1 cellular context compared by ENCODE assay signal in the genomic region with DNA sequence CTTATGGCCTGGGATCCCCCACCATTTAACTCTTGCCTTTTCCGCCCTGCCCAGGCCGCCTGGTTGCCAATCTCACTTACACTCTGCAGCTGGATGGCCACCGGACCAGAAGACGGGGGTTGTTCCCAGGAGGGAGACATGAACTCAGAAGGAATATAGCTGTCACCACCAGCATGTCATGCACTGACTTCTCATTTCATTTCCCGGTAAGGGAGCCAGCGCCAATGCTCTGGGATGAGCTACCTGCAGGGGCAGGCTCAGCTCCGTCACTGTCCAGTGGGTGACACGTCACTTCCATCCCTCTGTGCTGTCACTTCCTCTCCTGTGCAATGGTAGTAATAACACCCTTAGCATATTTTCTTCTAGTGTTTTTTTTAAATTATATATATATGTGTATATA.
A peak's percentile ranks its signal among the peaks of the same experiment; 100 is the strongest.
TF ChIP-seq lines count a peak whose summit lies in the region.

No MANE protein-coding gene starts in this region.

TF ChIP-seq in HepG2, 621 proteins besides CTCF, POLR2A, EP300 and RAD21 (continues in another document):
- TF ChIP-seq GABPA (IDR thresholded peaks at IDR 0.05; ENCODE audit: low read depth, low read length) (peak; percentile 17; the same call in 1 of the 2 replicates), GABPA (CRISPR knock-in tag; IDR thresholded peaks at IDR 0.05; ENCODE audit: low read depth) (peak; percentile 38; the same call in 1 of the 2 replicates), CREM (IDR thresholded peaks at IDR 0.05) (peak; percentile 43; the same call in 1 of the 2 replicates), CREM (CRISPR knock-in tag; IDR thresholded peaks at IDR 0.05) (no peak), ZNF589 (CRISPR knock-in tag; conservative IDR thresholded peaks at IDR 0.05) (0 out of 2 replicates have a peak, but pooled peaks have one; percentile 24), ATAD3A (CRISPR knock-in tag; IDR thresholded peaks at IDR 0.05) (no peak), SRF (IDR thresholded peaks at IDR 0.05; ENCODE audit: low read depth, low read length) (no peak), ZBTB7A (CRISPR knock-in tag; IDR thresholded peaks at IDR 0.05) (no peak), SALL2 (CRISPR knock-in tag; IDR thresholded peaks at IDR 0.05) (no peak), CREB1 (IDR thresholded peaks at IDR 0.05) (peak; percentile 74), CREB1 (CRISPR knock-in tag; IDR thresholded peaks at IDR 0.05) (peak; percentile 91), HNF4A (CRISPR knock-in tag; IDR thresholded peaks at IDR 0.05) (no peak), BRCA1 (CRISPR knock-in tag; IDR thresholded peaks at IDR 0.05) (no peak), POLR2G (IDR thresholded peaks at IDR 0.05; ENCODE audit: low read depth, low read length) (0 out of 2 replicates have a peak, but pooled peaks have one; percentile 34), ZNF891 (CRISPR knock-in tag; IDR thresholded peaks at IDR 0.05) (no peak), HDAC2 (CRISPR knock-in tag; IDR thresholded peaks at IDR 0.05) (no peak), ZSCAN21 (CRISPR knock-in tag; IDR thresholded peaks at IDR 0.05; ENCODE audit: borderline replicate concordance) (no peak), ZSCAN31 (CRISPR knock-in tag; IDR thresholded peaks at IDR 0.05; ENCODE audit: low read depth) (no peak), MAFG (CRISPR knock-in tag; IDR thresholded peaks at IDR 0.05) (no peak)
- TF ChIP-seq, protein P1, sequence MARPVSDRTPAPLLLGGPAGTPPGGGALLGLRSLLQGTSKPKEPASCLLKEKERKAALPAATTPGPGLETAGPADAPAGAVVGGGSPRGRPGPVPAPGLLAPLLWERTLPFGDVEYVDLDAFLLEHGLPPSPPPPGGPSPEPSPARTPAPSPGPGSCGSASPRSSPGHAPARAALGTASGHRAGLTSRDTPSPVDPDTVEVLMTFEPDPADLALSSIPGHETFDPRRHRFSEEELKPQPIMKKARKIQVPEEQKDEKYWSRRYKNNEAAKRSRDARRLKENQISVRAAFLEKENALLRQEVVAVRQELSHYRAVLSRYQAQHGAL (CRISPR knock-in tag; IDR thresholded peaks at IDR 0.05; ENCODE audit: not compliant biosample characterization) = no peak
- TF ChIP-seq, protein P2, sequence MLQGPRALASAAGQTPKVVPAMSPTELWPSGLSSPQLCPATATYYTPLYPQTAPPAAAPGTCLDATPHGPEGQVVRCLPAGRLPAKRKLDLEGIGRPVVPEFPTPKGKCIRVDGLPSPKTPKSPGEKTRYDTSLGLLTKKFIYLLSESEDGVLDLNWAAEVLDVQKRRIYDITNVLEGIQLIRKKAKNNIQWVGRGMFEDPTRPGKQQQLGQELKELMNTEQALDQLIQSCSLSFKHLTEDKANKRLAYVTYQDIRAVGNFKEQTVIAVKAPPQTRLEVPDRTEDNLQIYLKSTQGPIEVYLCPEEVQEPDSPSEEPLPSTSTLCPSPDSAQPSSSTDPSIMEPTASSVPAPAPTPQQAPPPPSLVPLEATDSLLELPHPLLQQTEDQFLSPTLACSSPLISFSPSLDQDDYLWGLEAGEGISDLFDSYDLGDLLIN (CRISPR knock-in tag; IDR thresholded peaks at IDR 0.05; ENCODE audit: borderline replicate concordance) = no peak
- TF ChIP-seq, protein P3, sequence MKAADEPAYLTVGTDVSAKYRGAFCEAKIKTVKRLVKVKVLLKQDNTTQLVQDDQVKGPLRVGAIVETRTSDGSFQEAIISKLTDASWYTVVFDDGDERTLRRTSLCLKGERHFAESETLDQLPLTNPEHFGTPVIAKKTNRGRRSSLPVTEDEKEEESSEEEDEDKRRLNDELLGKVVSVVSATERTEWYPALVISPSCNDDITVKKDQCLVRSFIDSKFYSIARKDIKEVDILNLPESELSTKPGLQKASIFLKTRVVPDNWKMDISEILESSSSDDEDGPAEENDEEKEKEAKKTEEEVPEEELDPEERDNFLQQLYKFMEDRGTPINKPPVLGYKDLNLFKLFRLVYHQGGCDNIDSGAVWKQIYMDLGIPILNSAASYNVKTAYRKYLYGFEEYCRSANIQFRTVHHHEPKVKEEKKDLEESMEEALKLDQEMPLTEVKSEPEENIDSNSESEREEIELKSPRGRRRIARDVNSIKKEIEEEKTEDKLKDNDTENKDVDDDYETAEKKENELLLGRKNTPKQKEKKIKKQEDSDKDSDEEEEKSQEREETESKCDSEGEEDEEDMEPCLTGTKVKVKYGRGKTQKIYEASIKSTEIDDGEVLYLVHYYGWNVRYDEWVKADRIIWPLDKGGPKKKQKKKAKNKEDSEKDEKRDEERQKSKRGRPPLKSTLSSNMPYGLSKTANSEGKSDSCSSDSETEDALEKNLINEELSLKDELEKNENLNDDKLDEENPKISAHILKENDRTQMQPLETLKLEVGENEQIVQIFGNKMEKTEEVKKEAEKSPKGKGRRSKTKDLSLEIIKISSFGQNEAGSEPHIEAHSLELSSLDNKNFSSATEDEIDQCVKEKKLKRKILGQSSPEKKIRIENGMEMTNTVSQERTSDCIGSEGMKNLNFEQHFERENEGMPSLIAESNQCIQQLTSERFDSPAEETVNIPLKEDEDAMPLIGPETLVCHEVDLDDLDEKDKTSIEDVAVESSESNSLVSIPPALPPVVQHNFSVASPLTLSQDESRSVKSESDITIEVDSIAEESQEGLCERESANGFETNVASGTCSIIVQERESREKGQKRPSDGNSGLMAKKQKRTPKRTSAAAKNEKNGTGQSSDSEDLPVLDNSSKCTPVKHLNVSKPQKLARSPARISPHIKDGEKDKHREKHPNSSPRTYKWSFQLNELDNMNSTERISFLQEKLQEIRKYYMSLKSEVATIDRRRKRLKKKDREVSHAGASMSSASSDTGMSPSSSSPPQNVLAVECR (CRISPR knock-in tag; IDR thresholded peaks at IDR 0.05; ENCODE audit: borderline replicate concordance) = 0 out of 2 replicates have a peak, but pooled peaks have one; percentile 16
- TF ChIP-seq, protein P4, sequence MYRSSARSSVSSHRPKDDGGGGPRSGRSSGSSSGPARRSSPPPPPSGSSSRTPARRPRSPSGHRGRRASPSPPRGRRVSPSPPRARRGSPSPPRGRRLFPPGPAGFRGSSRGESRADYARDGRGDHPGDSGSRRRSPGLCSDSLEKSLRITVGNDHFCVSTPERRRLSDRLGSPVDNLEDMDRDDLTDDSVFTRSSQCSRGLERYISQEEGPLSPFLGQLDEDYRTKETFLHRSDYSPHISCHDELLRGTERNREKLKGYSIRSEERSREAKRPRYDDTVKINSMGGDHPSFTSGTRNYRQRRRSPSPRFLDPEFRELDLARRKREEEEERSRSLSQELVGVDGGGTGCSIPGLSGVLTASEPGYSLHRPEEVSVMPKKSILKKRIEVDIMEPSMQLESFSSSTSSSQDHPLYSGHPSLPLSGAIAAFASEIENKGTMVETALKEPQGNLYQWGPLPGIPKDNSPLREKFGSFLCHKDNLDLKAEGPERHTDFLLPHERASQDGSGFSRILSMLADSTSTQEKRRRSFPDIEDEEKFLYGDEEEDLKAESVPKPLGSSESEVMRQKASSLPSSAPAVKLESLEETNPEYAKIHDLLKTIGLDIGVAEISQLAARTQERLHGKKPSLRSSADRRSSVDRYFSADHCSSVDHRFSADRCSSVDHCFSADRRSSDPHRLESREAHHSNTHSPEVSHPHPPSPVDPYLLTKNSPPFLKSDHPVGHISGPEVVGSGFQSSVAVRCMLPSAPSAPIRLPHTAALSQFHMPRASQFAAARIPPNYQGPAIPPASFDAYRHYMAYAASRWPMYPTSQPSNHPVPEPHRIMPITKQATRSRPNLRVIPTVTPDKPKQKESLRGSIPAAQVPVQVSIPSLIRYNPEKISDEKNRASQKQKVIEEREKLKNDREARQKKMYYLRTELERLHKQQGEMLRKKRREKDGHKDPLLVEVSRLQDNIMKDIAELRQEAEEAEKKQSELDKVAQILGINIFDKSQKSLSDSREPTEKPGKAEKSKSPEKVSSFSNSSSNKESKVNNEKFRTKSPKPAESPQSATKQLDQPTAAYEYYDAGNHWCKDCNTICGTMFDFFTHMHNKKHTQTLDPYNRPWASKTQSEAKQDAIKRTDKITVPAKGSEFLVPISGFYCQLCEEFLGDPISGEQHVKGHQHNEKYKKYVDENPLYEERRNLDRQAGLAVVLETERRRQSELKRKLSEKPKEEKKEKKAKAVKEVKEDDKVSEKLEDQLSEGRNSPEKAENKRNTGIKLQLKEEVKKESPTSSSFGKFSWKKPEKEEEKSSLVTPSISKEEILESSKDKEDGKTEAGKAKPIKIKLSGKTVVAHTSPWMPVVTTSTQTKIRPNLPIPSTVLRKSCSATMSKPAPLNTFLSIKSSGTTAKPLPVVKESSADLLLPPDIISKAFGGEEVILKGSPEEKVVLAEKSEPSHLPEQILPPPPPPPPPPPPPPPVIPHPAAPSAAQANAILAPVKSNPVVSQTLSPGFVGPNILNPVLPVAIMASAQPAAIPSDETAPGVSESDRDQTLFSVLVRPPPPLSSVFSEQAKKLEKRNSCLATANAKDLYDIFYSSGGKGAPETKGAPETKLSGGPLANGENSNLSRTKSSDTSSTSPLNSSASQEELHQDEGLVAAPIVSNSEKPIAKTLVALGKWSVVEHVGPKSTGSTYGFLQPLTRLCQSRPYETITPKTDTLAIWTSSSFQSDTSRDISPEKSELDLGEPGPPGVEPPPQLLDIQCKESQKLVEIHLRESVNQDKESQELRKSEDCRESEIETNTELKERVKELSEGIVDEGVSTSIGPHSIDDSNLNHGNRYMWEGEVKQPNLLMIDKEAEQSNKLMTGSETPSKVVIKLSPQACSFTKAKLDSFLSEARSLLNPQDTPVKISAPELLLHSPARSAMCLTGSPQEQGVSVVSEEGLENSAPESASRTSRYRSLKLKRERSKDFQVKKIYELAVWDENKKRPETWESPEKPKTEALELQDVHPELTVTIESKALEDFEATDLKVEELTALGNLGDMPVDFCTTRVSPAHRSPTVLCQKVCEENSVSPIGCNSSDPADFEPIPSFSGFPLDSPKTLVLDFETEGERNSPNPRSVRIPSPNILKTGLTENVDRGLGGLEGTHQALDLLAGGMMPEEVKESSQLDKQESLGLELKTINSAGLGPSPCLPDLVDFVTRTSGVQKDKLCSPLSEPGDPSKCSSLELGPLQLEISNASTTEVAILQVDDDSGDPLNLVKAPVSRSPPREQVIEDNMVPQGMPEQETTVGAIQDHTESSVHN (CRISPR knock-in tag; IDR thresholded peaks at IDR 0.05) = no peak
- TF ChIP-seq, protein P5, sequence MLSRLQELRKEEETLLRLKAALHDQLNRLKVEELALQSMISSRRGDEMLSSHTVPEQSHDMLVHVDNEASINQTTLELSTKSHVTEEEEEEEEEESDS (CRISPR knock-in tag; IDR thresholded peaks at IDR 0.05; ENCODE audit: borderline replicate concordance) = no peak
- TF ChIP-seq, protein P6, sequence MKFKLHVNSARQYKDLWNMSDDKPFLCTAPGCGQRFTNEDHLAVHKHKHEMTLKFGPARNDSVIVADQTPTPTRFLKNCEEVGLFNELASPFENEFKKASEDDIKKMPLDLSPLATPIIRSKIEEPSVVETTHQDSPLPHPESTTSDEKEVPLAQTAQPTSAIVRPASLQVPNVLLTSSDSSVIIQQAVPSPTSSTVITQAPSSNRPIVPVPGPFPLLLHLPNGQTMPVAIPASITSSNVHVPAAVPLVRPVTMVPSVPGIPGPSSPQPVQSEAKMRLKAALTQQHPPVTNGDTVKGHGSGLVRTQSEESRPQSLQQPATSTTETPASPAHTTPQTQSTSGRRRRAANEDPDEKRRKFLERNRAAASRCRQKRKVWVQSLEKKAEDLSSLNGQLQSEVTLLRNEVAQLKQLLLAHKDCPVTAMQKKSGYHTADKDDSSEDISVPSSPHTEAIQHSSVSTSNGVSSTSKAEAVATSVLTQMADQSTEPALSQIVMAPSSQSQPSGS (CRISPR knock-in tag; IDR thresholded peaks at IDR 0.05) = no peak
- TF ChIP-seq, protein P7, sequence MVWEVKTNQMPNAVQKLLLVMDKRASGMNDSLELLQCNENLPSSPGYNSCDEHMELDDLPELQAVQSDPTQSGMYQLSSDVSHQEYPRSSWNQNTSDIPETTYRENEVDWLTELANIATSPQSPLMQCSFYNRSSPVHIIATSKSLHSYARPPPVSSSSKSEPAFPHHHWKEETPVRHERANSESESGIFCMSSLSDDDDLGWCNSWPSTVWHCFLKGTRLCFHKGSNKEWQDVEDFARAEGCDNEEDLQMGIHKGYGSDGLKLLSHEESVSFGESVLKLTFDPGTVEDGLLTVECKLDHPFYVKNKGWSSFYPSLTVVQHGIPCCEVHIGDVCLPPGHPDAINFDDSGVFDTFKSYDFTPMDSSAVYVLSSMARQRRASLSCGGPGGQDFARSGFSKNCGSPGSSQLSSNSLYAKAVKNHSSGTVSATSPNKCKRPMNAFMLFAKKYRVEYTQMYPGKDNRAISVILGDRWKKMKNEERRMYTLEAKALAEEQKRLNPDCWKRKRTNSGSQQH (CRISPR knock-in tag; IDR thresholded peaks at IDR 0.05; ENCODE audit: low read depth) = no peak
- TF ChIP-seq, protein P8, sequence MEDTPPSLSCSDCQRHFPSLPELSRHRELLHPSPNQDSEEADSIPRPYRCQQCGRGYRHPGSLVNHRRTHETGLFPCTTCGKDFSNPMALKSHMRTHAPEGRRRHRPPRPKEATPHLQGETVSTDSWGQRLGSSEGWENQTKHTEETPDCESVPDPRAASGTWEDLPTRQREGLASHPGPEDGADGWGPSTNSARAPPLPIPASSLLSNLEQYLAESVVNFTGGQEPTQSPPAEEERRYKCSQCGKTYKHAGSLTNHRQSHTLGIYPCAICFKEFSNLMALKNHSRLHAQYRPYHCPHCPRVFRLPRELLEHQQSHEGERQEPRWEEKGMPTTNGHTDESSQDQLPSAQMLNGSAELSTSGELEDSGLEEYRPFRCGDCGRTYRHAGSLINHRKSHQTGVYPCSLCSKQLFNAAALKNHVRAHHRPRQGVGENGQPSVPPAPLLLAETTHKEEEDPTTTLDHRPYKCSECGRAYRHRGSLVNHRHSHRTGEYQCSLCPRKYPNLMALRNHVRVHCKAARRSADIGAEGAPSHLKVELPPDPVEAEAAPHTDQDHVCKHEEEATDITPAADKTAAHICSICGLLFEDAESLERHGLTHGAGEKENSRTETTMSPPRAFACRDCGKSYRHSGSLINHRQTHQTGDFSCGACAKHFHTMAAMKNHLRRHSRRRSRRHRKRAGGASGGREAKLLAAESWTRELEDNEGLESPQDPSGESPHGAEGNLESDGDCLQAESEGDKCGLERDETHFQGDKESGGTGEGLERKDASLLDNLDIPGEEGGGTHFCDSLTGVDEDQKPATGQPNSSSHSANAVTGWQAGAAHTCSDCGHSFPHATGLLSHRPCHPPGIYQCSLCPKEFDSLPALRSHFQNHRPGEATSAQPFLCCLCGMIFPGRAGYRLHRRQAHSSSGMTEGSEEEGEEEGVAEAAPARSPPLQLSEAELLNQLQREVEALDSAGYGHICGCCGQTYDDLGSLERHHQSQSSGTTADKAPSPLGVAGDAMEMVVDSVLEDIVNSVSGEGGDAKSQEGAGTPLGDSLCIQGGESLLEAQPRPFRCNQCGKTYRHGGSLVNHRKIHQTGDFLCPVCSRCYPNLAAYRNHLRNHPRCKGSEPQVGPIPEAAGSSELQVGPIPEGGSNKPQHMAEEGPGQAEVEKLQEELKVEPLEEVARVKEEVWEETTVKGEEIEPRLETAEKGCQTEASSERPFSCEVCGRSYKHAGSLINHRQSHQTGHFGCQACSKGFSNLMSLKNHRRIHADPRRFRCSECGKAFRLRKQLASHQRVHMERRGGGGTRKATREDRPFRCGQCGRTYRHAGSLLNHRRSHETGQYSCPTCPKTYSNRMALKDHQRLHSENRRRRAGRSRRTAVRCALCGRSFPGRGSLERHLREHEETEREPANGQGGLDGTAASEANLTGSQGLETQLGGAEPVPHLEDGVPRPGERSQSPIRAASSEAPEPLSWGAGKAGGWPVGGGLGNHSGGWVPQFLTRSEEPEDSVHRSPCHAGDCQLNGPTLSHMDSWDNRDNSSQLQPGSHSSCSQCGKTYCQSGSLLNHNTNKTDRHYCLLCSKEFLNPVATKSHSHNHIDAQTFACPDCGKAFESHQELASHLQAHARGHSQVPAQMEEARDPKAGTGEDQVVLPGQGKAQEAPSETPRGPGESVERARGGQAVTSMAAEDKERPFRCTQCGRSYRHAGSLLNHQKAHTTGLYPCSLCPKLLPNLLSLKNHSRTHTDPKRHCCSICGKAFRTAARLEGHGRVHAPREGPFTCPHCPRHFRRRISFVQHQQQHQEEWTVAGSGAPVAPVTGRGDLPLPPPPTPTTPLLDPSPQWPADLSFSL (CRISPR knock-in tag; IDR thresholded peaks at IDR 0.05) = no peak
